In the genomic region with DNA sequence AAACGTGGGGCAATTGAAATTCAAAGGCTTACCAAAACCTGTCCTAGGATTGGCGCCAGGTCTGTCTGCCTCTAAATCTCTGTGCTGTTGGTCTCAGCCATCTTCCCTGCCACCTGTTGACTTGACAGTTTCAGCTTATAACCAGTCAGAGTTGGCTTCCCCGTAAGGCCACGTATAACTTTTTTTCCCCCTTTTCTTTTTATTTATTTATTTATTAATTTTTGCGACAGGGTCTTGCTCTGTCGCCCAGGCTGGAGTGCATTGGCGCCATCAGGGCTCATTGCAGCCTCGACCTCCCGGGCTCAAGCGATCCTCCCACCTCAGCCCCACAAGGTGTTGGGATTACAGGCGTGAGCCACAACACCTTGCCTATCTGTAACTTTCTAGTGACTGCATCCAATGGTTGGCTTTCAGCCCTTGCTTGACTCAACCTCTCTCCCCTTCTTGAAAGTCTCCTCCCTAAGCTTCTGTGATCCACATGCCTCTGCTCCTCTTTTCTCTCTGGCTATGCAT, we compare ENCODE assay signal across 8 cellular contexts. TPM values are rescaled to one million over a fixed set of nuclear protein-coding genes. Genes with fewer than 3 reads are reported as not detected.
DNase-seq lines count a peak whose midpoint lies in the region; ATAC-seq, FAIRE-seq and TF ChIP-seq lines count a peak whose summit lies in the region.

No MANE protein-coding gene starts in this region.

- H3K4me3 Mint-ChIP-seq in HFFc6 = peak overlapping the region; percentile 100
- H3K4me3 Mint-ChIP-seq in activated CD4-positive, alpha-beta memory T cell treated with anti-CD3 and anti-CD28 coated beads for 36 hours = peak overlapping the region; percentile 99

- H3K9me3 Mint-ChIP-seq in HFFc6 = no peaks in the 10 kb centered on the region
- H3K9me3 Mint-ChIP-seq in activated CD4-positive, alpha-beta memory T cell treated with anti-CD3 and anti-CD28 coated beads for 36 hours = no peaks in the 10 kb centered on the region

- intact Hi-C loops in activated CD4-positive, alpha-beta memory T cell treated with anti-CD3 and anti-CD28 coated beads for 36 hours (cut with micrococcal nuclease) = loop anchor here (1.0 to 10.0 kb wide), 3 partner anchors 19 to 129 kb away; partner anchors contain the start of genes CAPN1, POLA2 and ZNHIT2

- peaks cover 30% of the 10 kb centered on the region for H3K79me2 ChIP-seq in hepatocyte

- DNase-seq in HFFc6 = no peak
- DNase-seq in activated CD4-positive, alpha-beta memory T cell treated with anti-CD3 and anti-CD28 coated beads for 36 hours = no peak
- DNase-seq in hepatocyte (ENCODE audit: low spot score) = no peak
- DNase-seq in small intestine = no peak
- DNase-seq in activated effector memory CD4-positive, alpha-beta T cell treated with anti-CD3 and anti-CD28 coated beads, Interleukin-2, amount 50 U/mL, for 16 hours = no peak
- no peak for DNase-seq in SK-N-DZ (ENCODE audit: low spot score)

- TF ChIP-seq CTCF in HFFc6 (IDR thresholded peaks at IDR 0.05) (no peak), hepatocyte (IDR thresholded peaks at IDR 0.05; ENCODE audit: poor library complexity) (no peak)

- H3K9me2 ChIP-seq in hepatocyte (replicated peaks; ENCODE audit: insufficient read depth) = no peaks in the 10 kb centered on the region

- peaks cover 4% of the 10 kb centered on the region for H4K20me1 ChIP-seq in hepatocyte (ENCODE audit: insufficient read depth, poor library complexity, severe bottlenecking)

- H3K27ac ChIP-seq in hepatocyte = peak overlapping the region; percentile 85
- H3K27ac ChIP-seq in small intestine (ENCODE audit: low read depth in 1 of 2, low read length in 1 of 2) = peak overlapping the region; percentile 92 to 99

- no peak for ATAC-seq in HG03097 (IDR thresholded peaks at IDR 0.05; ENCODE audit: low FRiP score, unreplicated experiment)
- no peak for ATAC-seq in HG02759 (IDR thresholded peaks at IDR 0.05; ENCODE audit: unreplicated experiment)

- peak overlapping the region; percentile 99 for H3K27ac Mint-ChIP-seq in HFFc6
- H3K27ac Mint-ChIP-seq in activated CD4-positive, alpha-beta memory T cell treated with anti-CD3 and anti-CD28 coated beads for 36 hours = peak overlapping the region; percentile 99

- 70% methylated on average over 11 of the region's 11 CpGs for WGBS in hepatocyte (ENCODE audit: low lambda C conversion rate, missing lambda C conversion rate)
- 42 to 48% (median 46%) methylated on average over 11 of the region's 11 CpGs for WGBS in small intestine, 3 donors

- peaks cover 26% of the 10 kb centered on the region for H3K4me1 Mint-ChIP-seq in HFFc6 (ENCODE audit: low read depth)
- H3K4me1 Mint-ChIP-seq in activated CD4-positive, alpha-beta memory T cell treated with anti-CD3 and anti-CD28 coated beads for 36 hours (ENCODE audit: low read depth) = peaks cover 31% of the 10 kb centered on the region

- peaks cover 17% of the 10 kb centered on the region for H3K36me3 Mint-ChIP-seq in HFFc6 (ENCODE audit: low read depth)
- peaks cover 9% of the 10 kb centered on the region for H3K36me3 Mint-ChIP-seq in activated CD4-positive, alpha-beta memory T cell treated with anti-CD3 and anti-CD28 coated beads for 36 hours

- H3K4me2 ChIP-seq in hepatocyte = peak overlapping the region; percentile 73

- H2AFZ ChIP-seq in hepatocyte = peak overlapping the region; percentile 14

- H3K27me3 ChIP-seq in hepatocyte = no peaks in the 10 kb centered on the region
- H3K27me3 ChIP-seq in small intestine (ENCODE audit: control insufficient read depth in 2 of 2, insufficient read depth in 2 of 2, low read length in 2 of 2) = no peaks in the 10 kb centered on the region

- FAIRE-seq in small intestine (lab: Jason Lieb, UNC) = no peak

- H3K4me1 ChIP-seq in hepatocyte (ENCODE audit: insufficient read depth) (peaks cover 17% of the 10 kb centered on the region), small intestine (ENCODE audit: control insufficient read depth in 2 of 2, insufficient read depth in 1 of 2, low read depth in 1 of 2, low read length in 1 of 2) (peaks cover 2 to 7% of the 10 kb centered on the region in 2 donors)

- CTCF ChIA-PET in activated CD4-positive, alpha-beta memory T cell treated with anti-CD3 and anti-CD28 coated beads for 36 hours (lab: Charles Lee) = interaction anchor here (0.7 to 4.1 kb wide), 10 partner anchors 14 to 292 kb away, joined by 3 to 24 read pairs (median 4); partner anchors contain the start of genes CAPN1, CDC42BPG, CDC42EP2 and FAU

- peak overlapping the region; percentile 16 for H3K4me3 ChIP-seq in hepatocyte
- peak overlapping the region in 1 of 2 donors; percentile 81 for H3K4me3 ChIP-seq in small intestine (ENCODE audit: low read depth in 1 of 2, low read length in 2 of 2)

- H3K36me3 ChIP-seq in hepatocyte (replicated peaks; ENCODE audit: insufficient read depth, low read depth) (no peaks in the 10 kb centered on the region), small intestine (ENCODE audit: control insufficient read depth in 2 of 2, insufficient read depth in 2 of 2, low read length in 2 of 2) (peaks cover 8 to 10% of the 10 kb centered on the region in 2 donors)

- POLR2A ChIA-PET in activated CD4-positive, alpha-beta memory T cell treated with anti-CD3 and anti-CD28 coated beads for 36 hours (lab: Charles Lee) = interaction anchor here (1.0 to 2.9 kb wide), 16 partner anchors 9 to 336 kb away, joined by 3 to 32 read pairs (median 5); partner anchors contain the start of genes CAPN1, FAU, MRPL49 and POLA2

- peaks cover 6% of the 10 kb centered on the region; the same call in 1 of the 2 replicates for H3K27me3 Mint-ChIP-seq in HFFc6 (ENCODE audit: insufficient read depth)
- H3K27me3 Mint-ChIP-seq in activated CD4-positive, alpha-beta memory T cell treated with anti-CD3 and anti-CD28 coated beads for 36 hours = no peaks in the 10 kb centered on the region

- H3K9me3 ChIP-seq in hepatocyte (ENCODE audit: low read depth) = no peaks in the 10 kb centered on the region
- no peaks in the 10 kb centered on the region for H3K9me3 ChIP-seq in small intestine (ENCODE audit: control insufficient read depth, low read depth)

RNA-seq across cellular contexts. Expression of gene SYVN1, which starts 1.4 kb away (rescaled TPM):
- total RNA-seq in HFFc6 (2021; fragmentation: NEBNext Ultra II Directional; extraction: Animal tissue kit (Norgen Biotek cat#: 25700)) = 10 to 100 TPM; 39.9 to 46.9 (median 42.9) TPM
- 10 to 100 TPM; 24.5 to 26.2 TPM for total RNA-seq in activated CD4-positive, alpha-beta memory T cell treated with anti-CD3 and anti-CD28 coated beads for 36 hours
- total RNA-seq in hepatocyte = 27.3 and 27.7 TPM in 2 replicates
- polyA plus RNA-seq in hepatocyte (31.8 and 35.7 TPM in 2 replicates), small intestine (10 to 100 TPM; 10.5 to 26.7 (median 12.3) TPM)
- 13.6 and 24.3 TPM in 2 replicates for polyA plus RNA-seq in SK-N-DZ (2014; cell fraction: cytosol; rRNA removed)
- polyA plus RNA-seq in SK-N-DZ (2014; cell fraction: nucleus; rRNA removed) = 30.5 and 38.6 TPM in 2 replicates

RNA-seq across cellular contexts. Expression of gene MRPL49, which starts 13.6 kb away (rescaled TPM):
- total RNA-seq in HFFc6 (2021; fragmentation: NEBNext Ultra II Directional; extraction: Animal tissue kit (Norgen Biotek cat#: 25700)) = 10 to 100 TPM; 53.2 to 59.7 (median 56.9) TPM
- total RNA-seq in activated CD4-positive, alpha-beta memory T cell treated with anti-CD3 and anti-CD28 coated beads for 36 hours = 10 to 100 TPM; 48.5 to 52.5 TPM
- total RNA-seq in hepatocyte = 57.6 and 71.0 TPM in 2 replicates
- polyA plus RNA-seq in hepatocyte (46.2 and 46.8 TPM in 2 replicates), small intestine (10 to 100 TPM; 45.6 to 65.7 (median 55.7) TPM)
- 114 and 117 TPM in 2 replicates for polyA plus RNA-seq in SK-N-DZ (2014; cell fraction: cytosol; rRNA removed)
- 41.2 and 44.6 TPM in 2 replicates for polyA plus RNA-seq in SK-N-DZ (2014; cell fraction: nucleus; rRNA removed)

RNA-seq across cellular contexts. Expression of gene FAU, which starts 13.8 kb away (rescaled TPM):
- total RNA-seq in HFFc6 (2021; fragmentation: NEBNext Ultra II Directional; extraction: Animal tissue kit (Norgen Biotek cat#: 25700)) = 100 to 1,000 TPM; 631 to 750 (median 715) TPM
- 1,000 to 10,000 TPM; 1,138 to 1,149 TPM for total RNA-seq in activated CD4-positive, alpha-beta memory T cell treated with anti-CD3 and anti-CD28 coated beads for 36 hours
- 211 and 264 TPM in 2 replicates for total RNA-seq in hepatocyte
- polyA plus RNA-seq in hepatocyte = 434 and 462 TPM in 2 replicates
- 1,000 to 10,000 TPM in 2 of 3 donors, 100 to 1,000 TPM in 1; 960 to 1,177 (median 1,141) TPM for polyA plus RNA-seq in small intestine
- 666 and 692 TPM in 2 replicates for polyA plus RNA-seq in SK-N-DZ (2014; cell fraction: cytosol; rRNA removed)
- 399 and 571 TPM in 2 replicates for polyA plus RNA-seq in SK-N-DZ (2014; cell fraction: nucleus; rRNA removed)

RNA-seq across cellular contexts. Expression of gene ZNHIT2, which starts 18.2 kb away (rescaled TPM):
- total RNA-seq in HFFc6 (2021; fragmentation: NEBNext Ultra II Directional; extraction: Animal tissue kit (Norgen Biotek cat#: 25700)) = 10 to 100 TPM in 4 of 6 experiments, 1 to 10 TPM in 2; 9.3 to 13.6 (median 11.1) TPM
- total RNA-seq in activated CD4-positive, alpha-beta memory T cell treated with anti-CD3 and anti-CD28 coated beads for 36 hours = 1 to 10 TPM; 9.3 to 9.7 TPM
- total RNA-seq in hepatocyte = 8.3 and 13.5 TPM in 2 replicates
- polyA plus RNA-seq in hepatocyte (22.1 and 23.7 TPM in 2 replicates), small intestine (10 to 100 TPM; 13.0 to 13.6 (median 13.0) TPM)
- 10.6 and 11.0 TPM in 2 replicates for polyA plus RNA-seq in SK-N-DZ (2014; cell fraction: cytosol; rRNA removed)
- polyA plus RNA-seq in SK-N-DZ (2014; cell fraction: nucleus; rRNA removed) = 8.1 and 8.6 TPM in 2 replicates

RNA-seq across cellular contexts. Expression of gene TM7SF2, which starts 24.0 kb away (rescaled TPM):
- 1 to 10 TPM; 3.8 to 6.4 (median 4.9) TPM for total RNA-seq in HFFc6 (2021; fragmentation: NEBNext Ultra II Directional; extraction: Animal tissue kit (Norgen Biotek cat#: 25700))
- total RNA-seq in activated CD4-positive, alpha-beta memory T cell treated with anti-CD3 and anti-CD28 coated beads for 36 hours = 10 to 100 TPM; 19.2 to 21.0 TPM
- 124 and 133 TPM in 2 replicates for total RNA-seq in hepatocyte
- polyA plus RNA-seq in hepatocyte (194 and 209 TPM in 2 replicates), small intestine (10 to 100 TPM; 21.1 to 40.7 (median 40.0) TPM)
- polyA plus RNA-seq in SK-N-DZ (2014; cell fraction: cytosol; rRNA removed) = 34.3 and 35.1 TPM in 2 replicates
- 130 and 162 TPM in 2 replicates for polyA plus RNA-seq in SK-N-DZ (2014; cell fraction: nucleus; rRNA removed)
